ENCODE assay signal across 15 cellular contexts in the genomic region with DNA sequence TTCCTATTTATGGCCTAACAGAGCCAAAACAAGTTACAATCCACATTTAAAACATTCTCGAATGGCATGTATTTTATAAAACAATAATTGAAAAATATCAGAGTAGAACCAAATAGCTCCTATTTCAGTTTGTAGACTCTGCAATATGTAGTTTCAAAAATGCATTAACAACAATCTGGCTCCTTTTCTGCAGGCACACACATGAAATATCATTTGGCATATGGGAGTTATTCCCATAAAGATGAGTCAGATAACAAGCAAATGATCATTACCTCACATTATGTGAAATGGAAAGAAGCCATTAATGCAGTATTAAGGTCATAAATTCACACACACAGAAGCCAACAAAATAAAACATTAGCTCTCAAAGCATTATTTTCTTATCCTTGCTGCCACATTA.
DNase-seq lines count a peak whose midpoint lies in the region; ATAC-seq lines count a peak whose summit lies in the region.
"Had no signal": no experiment of that assay in that cellular context is flagged by ENCODE, and none has a peak within 500 bp of the region (broad histone marks: within the 10 kb centered on the region; RNA-seq: fewer than 3 reads in every experiment).

No MANE protein-coding gene starts in this region.

- no peak for ATAC-seq in HG03469 (IDR thresholded peaks at IDR 0.05; ENCODE audit: unreplicated experiment)

- DNase-seq in DMS 273 (lab: John Stamatoyannopoulos, UW; ENCODE audit: unreplicated experiment) (peak; percentile 7), DMS 273 treated with DMSO at 0.1 percent for 48 hours (lab: John Stamatoyannopoulos, UW) (no peak), NCI-H69 (lab: John Stamatoyannopoulos, UW) (peak; percentile 1), fibroblast of gingiva (ENCODE audit: low read depth) (peak; percentile 29), stromal cell of bone marrow (ENCODE audit: low read depth) (peak; percentile 14), dedifferentiated amniotic fluid mesenchymal stem cell (ENCODE audit: extremely low spot score) (no peak)
- DNase-seq in stimulated activated CD4-positive, alpha-beta T cell treated with anti-CD3 and anti-CD28 coated beads, Interleukin-4, amount 100 ng/mL, for 1 hour: no peak
- DNase-seq: CD4-positive, alpha-beta memory T cell; DND-41; HFFc6; MG63; NCI-H1092; NCI-H774; SJCRH30 had no signal

Comparison
In these comparisons a context has a peak if more than half of its experiments do, and no peak if none do; other contexts are left out.
1. DNase-seq: peak in DMS 273 (single experiment), NCI-H69 (single experiment), fibroblast of gingiva (single experiment) and stromal cell of bone marrow (single experiment); none in DMS 273 treated with DMSO at 0.1 percent for 48 hours (single experiment), stimulated activated CD4-positive, alpha-beta T cell treated with anti-CD3 and anti-CD28 coated beads, Interleukin-4, amount 100 ng/mL, for 1 hour (single experiment) and dedifferentiated amniotic fluid mesenchymal stem cell (single experiment).